8 cellular contexts compared by ENCODE assay signal in genomic region chr2:9631484-9631819, GRCh38. TPM values are rescaled to one million over a fixed set of nuclear protein-coding genes. Genes with fewer than 3 reads are reported as not detected.
DNase-seq lines count a peak whose midpoint lies in the region; ATAC-seq and TF ChIP-seq lines count a peak whose summit lies in the region.

No MANE protein-coding gene starts in this region.

- H3K27ac ChIP-seq in heart left ventricle (peak overlapping the region in 11 of 12 donors; percentile 53 to 97 (median 95)), breast epithelium (peak overlapping the region; percentile 96), mesendoderm (ENCODE audit: low read depth, low read length) (no peak overlapping the region), urinary bladder (ENCODE audit: low read depth) (no peak overlapping the region)

- TF ChIP-seq POLR2A in heart left ventricle (IDR thresholded peaks at IDR 0.05): no peak
- no peak for TF ChIP-seq POLR2A in breast epithelium (IDR thresholded peaks at IDR 0.05)

- H2BK15ac ChIP-seq in mesendoderm (replicated peaks; ENCODE audit: low read depth): no peak overlapping the region

- 25 to 31% (median 27%) methylated on average over 6 of the region's 6 CpGs for WGBS in heart left ventricle, 4 donors
- WGBS in mesendoderm (ENCODE audit: extremely low coverage, insufficient coverage, low lambda C conversion rate): no CpG with 5 or more reads among the region's 6 CpGs
- WGBS in urinary bladder: 23% methylated on average over 6 of the region's 6 CpGs

- H3K23ac ChIP-seq in mesendoderm (ENCODE audit: low read length): no peak overlapping the region

- TF ChIP-seq CTCF in heart left ventricle (IDR thresholded peaks at IDR 0.05): no peak
- no peak for TF ChIP-seq CTCF in breast epithelium (IDR thresholded peaks at IDR 0.05)

- no peak overlapping the region for H2AK5ac ChIP-seq in mesendoderm (ENCODE audit: low read length)

- H3K36me3 ChIP-seq in heart left ventricle: peaks cover 0 to 22% (median 17%) of the 10 kb centered on the region in 9 donors
- no peaks in the 10 kb centered on the region for H3K36me3 ChIP-seq in breast epithelium
- H3K36me3 ChIP-seq in mesendoderm (ENCODE audit: control insufficient read depth, insufficient read depth, low read length): no peaks in the 10 kb centered on the region
- H3K36me3 ChIP-seq in urinary bladder (ENCODE audit: insufficient read depth): peaks cover 3% of the 10 kb centered on the region

- peak overlapping the region; percentile 71 for H3K9ac ChIP-seq in mesendoderm (ENCODE audit: low read length)

- H4K5ac ChIP-seq in mesendoderm (ENCODE audit: low read length): no peak overlapping the region

- intact Hi-C loops in heart left ventricle (cut with DNase I) (loop anchor here in 8 of 10 donors (2.0 to 10.0 kb wide), 8 partner anchors 61 to 413 kb away; partner anchors contain the start of genes ADAM17 (in 6 of the 8) and KLF11 (in 1 of the 8)), cardiac septum (cut with DNase I) (loop anchor here (5.0 kb wide), 1 partner anchor 159 kb away; the partner anchor contains the start of gene IAH1), breast epithelium (cut with DNase I; ENCODE audit: low total_unique reads) (loop anchor here (10.0 kb wide), 1 partner anchor 77 kb away; the partner anchor contains the start of gene ADAM17)

- H4K8ac ChIP-seq in mesendoderm (ENCODE audit: low read depth, low read length): no peak overlapping the region

- H3K79me2 ChIP-seq in mesendoderm (ENCODE audit: control insufficient read depth, insufficient read depth, low read length): peaks cover 38% of the 10 kb centered on the region

- peak overlapping the region; percentile 92 for H3K4me2 ChIP-seq in mesendoderm (ENCODE audit: low read length)

- no peak overlapping the region for H2BK120ac ChIP-seq in mesendoderm (ENCODE audit: low read depth, low read length)

- no peak overlapping the region for H2BK5ac ChIP-seq in mesendoderm (ENCODE audit: low read length)

- H3K4me1 ChIP-seq in heart left ventricle: peaks cover 0 to 54% (median 43%) of the 10 kb centered on the region in 12 donors
- H3K4me1 ChIP-seq in breast epithelium: peaks cover 0 to 18% of the 10 kb centered on the region in 2 donors
- H3K4me1 ChIP-seq in mesendoderm (ENCODE audit: control insufficient read depth, low read depth, low read length): peaks cover 2% of the 10 kb centered on the region
- no peaks in the 10 kb centered on the region for H3K4me1 ChIP-seq in urinary bladder (ENCODE audit: insufficient read depth)

- H3K56ac ChIP-seq in mesendoderm (ENCODE audit: low read length): peak overlapping the region; percentile 89

- no peak overlapping the region for H3K4ac ChIP-seq in mesendoderm (ENCODE audit: low read depth, low read length)

- no peaks in the 10 kb centered on the region for H3K9me3 ChIP-seq in heart left ventricle
- no peaks in the 10 kb centered on the region for H3K9me3 ChIP-seq in breast epithelium

- no peaks in the 10 kb centered on the region for H3K79me1 ChIP-seq in mesendoderm (ENCODE audit: low read length)

- H3K4me3 ChIP-seq in heart left ventricle (peak overlapping the region in 11 of 12 donors; percentile 33 to 94 (median 81)), breast epithelium (peak overlapping the region; percentile 82 to 96 (median 83)), mesendoderm (ENCODE audit: low read length) (peak overlapping the region; percentile 70), urinary bladder (ENCODE audit: low read depth, low read length) (peak overlapping the region; percentile 34)

- DNase-seq in heart left ventricle: no peak
- no peak for DNase-seq in cardiac septum (ENCODE audit: low spot score)
- no peak for DNase-seq in breast epithelium (ENCODE audit: low spot score in 2 of 2)
- no peak for DNase-seq in mesendoderm
- DNase-seq in NCI-H1048 (lab: John Stamatoyannopoulos, UW): no peak
- no peak for DNase-seq in COLO668 (lab: John Stamatoyannopoulos, UW; ENCODE audit: unreplicated experiment)
- DNase-seq in iPS-NIHi11 (ENCODE audit: low spot score): no peak

- H3K18ac ChIP-seq in mesendoderm (ENCODE audit: low read length): no peak overlapping the region

- ATAC-seq in heart left ventricle: no peak

- H3K27me3 ChIP-seq in heart left ventricle: no peaks in the 10 kb centered on the region
- no peaks in the 10 kb centered on the region for H3K27me3 ChIP-seq in breast epithelium
- H3K27me3 ChIP-seq in mesendoderm (ENCODE audit: insufficient read depth, low read length, poor library complexity): no peaks in the 10 kb centered on the region

RNA-seq across cellular contexts. Expression of gene YWHAQ, which starts 0.7 kb away (rescaled TPM):
- 100 to 1,000 TPM; 169 to 310 (median 213) TPM for total RNA-seq in heart left ventricle
- 100 to 1,000 TPM in 1 of 2 donors, 10 to 100 TPM in 1; 91.0 to 249 TPM for polyA plus RNA-seq in heart left ventricle
- total RNA-seq in cardiac septum: 299 TPM
- 100 to 1,000 TPM; 176 to 226 (median 186) TPM for total RNA-seq in breast epithelium
- polyA plus RNA-seq in mesendoderm (2013, experiment 1 of 2): 445 TPM
- polyA plus RNA-seq in mesendoderm (2013, experiment 2 of 2): 448 TPM
- 346 TPM for total RNA-seq in urinary bladder
- 280 TPM for polyA plus RNA-seq in urinary bladder

Comparison
In these comparisons a context has a peak if more than half of its experiments do, and no peak if none do; other contexts are left out.
1. H3K27ac ChIP-seq: peak in heart left ventricle (11 of 12) and breast epithelium (2 of 2); none in mesendoderm (single experiment) and urinary bladder (single experiment).
2. Peak in every context shown above with its lines, with median percentiles within 50 percentile points of each other: H3K4me3 ChIP-seq.